In genomic region chr2:63863707-63864106, GRCh38 we compare ENCODE assay signal across 21 cellular contexts. TPM values are rescaled to one million over a fixed set of nuclear protein-coding genes. Genes with fewer than 3 reads are reported as not detected.
DNase-seq lines count a peak whose midpoint lies in the region; ATAC-seq and TF ChIP-seq lines count a peak whose summit lies in the region.
"Had no signal": no experiment of that assay in that cellular context is flagged by ENCODE, and none has a peak within 500 bp of the region (broad histone marks: within the 10 kb centered on the region; RNA-seq: fewer than 3 reads in every experiment).

No MANE protein-coding gene starts in this region.

- peaks cover 2% of the 10 kb centered on the region for H3K36me3 Mint-ChIP-seq in T-helper 17 cell (ENCODE audit: low read depth)
- H3K36me3 Mint-ChIP-seq in stimulated activated effector memory CD8-positive, alpha-beta T cell treated with anti-CD3 and anti-CD28 coated beads, Interleukin-12 subunit alpha, Interleukin-12 subunit beta, amount 100 ng/mL, for 72 hours: peaks cover 76% of the 10 kb centered on the region

- H3K9me3 ChIP-seq in cardiac muscle cell (ENCODE audit: low read depth) (no peaks in the 10 kb centered on the region), T-helper 17 cell (ENCODE audit: control insufficient read depth, low read length, poor library complexity, severe bottlenecking) (no peaks in the 10 kb centered on the region)
- H3K9me3 ChIP-seq: MG63 had no signal

- no peaks in the 10 kb centered on the region for H3K9me3 Mint-ChIP-seq in stimulated activated effector memory CD8-positive, alpha-beta T cell treated with anti-CD3 and anti-CD28 coated beads, Interleukin-12 subunit alpha, Interleukin-12 subunit beta, amount 100 ng/mL, for 72 hours
- H3K9me3 Mint-ChIP-seq: CD4-positive, alpha-beta memory T cell had no signal

- no peak for TF ChIP-seq CTCF in cardiac muscle cell (IDR thresholded peaks at IDR 0.05; ENCODE audit: low read depth, low read length)

- peak overlapping the region; percentile 84 for H3K27ac ChIP-seq in cardiac muscle cell
- H3K27ac ChIP-seq: RWPE1 had no signal

- H3K4me1 ChIP-seq in cardiac muscle cell (ENCODE audit: low read depth): peaks cover 26% of the 10 kb centered on the region

- intact Hi-C loops in left cardiac atrium (cut with DNase I): loop anchor here (5.0 kb wide), 1 partner anchor 171 kb away; no protein-coding TSS in a partner anchor
- intact Hi-C loops in left ventricle myocardium superior (cut with micrococcal nuclease): loop anchor here (10.0 kb wide), 1 partner anchor 169 kb away; no protein-coding TSS in a partner anchor

- no peaks in the 10 kb centered on the region for H3K27me3 ChIP-seq in cardiac muscle cell
- H3K27me3 ChIP-seq: MG63 had no signal

- H3K36me3 ChIP-seq in cardiac muscle cell: peaks cover 30% of the 10 kb centered on the region

- H3K27ac Mint-ChIP-seq in T-helper 17 cell: peak overlapping the region; percentile 74
- peak overlapping the region; percentile 63 for H3K27ac Mint-ChIP-seq in stimulated activated effector memory CD8-positive, alpha-beta T cell treated with anti-CD3 and anti-CD28 coated beads, Interleukin-12 subunit alpha, Interleukin-12 subunit beta, amount 100 ng/mL, for 72 hours
- H3K27ac Mint-ChIP-seq: B cell had no signal

- no peaks in the 10 kb centered on the region for H3K27me3 Mint-ChIP-seq in T-helper 17 cell
- H3K27me3 Mint-ChIP-seq: B cell; CD4-positive, alpha-beta memory T cell had no signal

- no peak overlapping the region for H3K4me3 ChIP-seq in cardiac muscle cell
- H3K4me3 ChIP-seq: MG63 had no signal

- peaks cover 23% of the 10 kb centered on the region for H3K4me1 Mint-ChIP-seq in T-helper 17 cell
- H3K4me1 Mint-ChIP-seq in stimulated activated effector memory CD8-positive, alpha-beta T cell treated with anti-CD3 and anti-CD28 coated beads, Interleukin-12 subunit alpha, Interleukin-12 subunit beta, amount 100 ng/mL, for 72 hours: peaks cover 28% of the 10 kb centered on the region

- ATAC-seq in left cardiac atrium (no peak), T-helper 17 cell (no peak), left ventricle myocardium superior (peak; percentile 55)
- ATAC-seq in stimulated activated effector memory CD8-positive, alpha-beta T cell treated with anti-CD3 and anti-CD28 coated beads, Interleukin-12 subunit alpha, Interleukin-12 subunit beta, amount 100 ng/mL, for 72 hours: no peak

- no peak overlapping the region for H3K4me3 Mint-ChIP-seq in T-helper 17 cell
- no peak overlapping the region for H3K4me3 Mint-ChIP-seq in stimulated activated effector memory CD8-positive, alpha-beta T cell treated with anti-CD3 and anti-CD28 coated beads, Interleukin-12 subunit alpha, Interleukin-12 subunit beta, amount 100 ng/mL, for 72 hours
- H3K4me3 Mint-ChIP-seq: B cell; CD4-positive, alpha-beta memory T cell had no signal

- no peak for DNase-seq in cardiac muscle cell (ENCODE audit: low read depth in 1 of 2, low spot score in 1 of 2)
- DNase-seq in left cardiac atrium: no peak
- DNase-seq in T-helper 17 cell: no peak
- DNase-seq in left ventricle myocardium superior: no peak
- DNase-seq in stimulated activated effector memory CD8-positive, alpha-beta T cell treated with anti-CD3 and anti-CD28 coated beads, Interleukin-12 subunit alpha, Interleukin-12 subunit beta, amount 100 ng/mL, for 72 hours (ENCODE audit: low spot score in 2 of 2): no peak
- no peak for DNase-seq in stimulated activated CD4-positive, alpha-beta T cell treated with anti-CD3 and anti-CD28 coated beads, Interleukin-12 subunit alpha, Interleukin-12 subunit beta, amount 100 ng/mL, for 4 hours
- no peak for DNase-seq in SW480 (ENCODE audit: low spot score)
- DNase-seq in NCI-H1417 treated with DMSO at 0.1 percent for 48 hours (lab: John Stamatoyannopoulos, UW): no peak
- DNase-seq: CD4-positive, alpha-beta memory T cell; GF-D8; GOT3; KBM-7; MG63; NCI-H1092 treated with DMSO at 0.1 percent for 48 hours; NCI-H1694 treated with DMSO at 0.1 percent for 48 hours; NCI-H345; NCI-H526 treated with DMSO at 0.1 percent for 48 hours; NK-92 treated with Interleukin-12 subunit alpha and Interleukin-12 subunit beta, amount 100 ng/mL, for 24 hours; OCI-M1 had no signal

RNA-seq across cellular contexts. Expression of gene UGP2, which starts 22.0 kb away (rescaled TPM):
- total RNA-seq in cardiac muscle cell: 183 and 199 TPM in 2 replicates
- polyA plus RNA-seq in cardiac muscle cell: 327 and 344 TPM in 2 replicates
- total RNA-seq in left cardiac atrium: 100 to 1,000 TPM; 303 TPM
- 10 to 100 TPM; 68.7 to 82.7 TPM for total RNA-seq in T-helper 17 cell
- total RNA-seq in left ventricle myocardium superior: 368 TPM
